Comparison of ENCODE assay signal across 16 cellular contexts in genomic region chr5:112628219-112628618, GRCh38.
DNase-seq lines count a peak whose midpoint lies in the region; ATAC-seq and FAIRE-seq lines count a peak whose summit lies in the region.
"Had no signal": no experiment of that assay in that cellular context is flagged by ENCODE, and none has a peak within 500 bp of the region (broad histone marks: within the 10 kb centered on the region; RNA-seq: fewer than 3 reads in every experiment).

No MANE protein-coding gene starts in this region.

- H3K4me1 ChIP-seq in stomach smooth muscle (ENCODE audit: control insufficient read depth, insufficient read depth, low read length) = peaks cover 2% of the 10 kb centered on the region

- no peaks in the 10 kb centered on the region for H3K36me3 Mint-ChIP-seq in activated CD8-positive, alpha-beta memory T cell treated with anti-CD3 and anti-CD28 coated beads, Interleukin-2, amount 10 ng/mL, durations not matched to agents 7 days and 5 days

- H3K9ac ChIP-seq in stomach smooth muscle (ENCODE audit: low read length in 2 of 2) = no peak overlapping the region

- no peaks in the 10 kb centered on the region for H3K9me3 ChIP-seq in stomach smooth muscle (ENCODE audit: control insufficient read depth in 2 of 2, low read length in 2 of 2)
- H3K9me3 ChIP-seq: gastrocnemius medialis had no signal

- no peak overlapping the region for H3K4me3 Mint-ChIP-seq in activated CD8-positive, alpha-beta memory T cell treated with anti-CD3 and anti-CD28 coated beads, Interleukin-2, amount 10 ng/mL, durations not matched to agents 7 days and 5 days

- no peaks in the 10 kb centered on the region for H3K36me3 ChIP-seq in stomach smooth muscle (ENCODE audit: control insufficient read depth in 2 of 2, insufficient read depth in 2 of 2, low read length in 2 of 2)
- H3K36me3 ChIP-seq: gastrocnemius medialis had no signal

- CTCF ChIA-PET in activated CD8-positive, alpha-beta memory T cell treated with anti-CD3 and anti-CD28 coated beads, Interleukin-2, amount 10 ng/mL, durations not matched to agents 7 days and 5 days (lab: Charles Lee) = no interaction called here

- peak overlapping the region; percentile 37 for H3K27ac ChIP-seq in stomach smooth muscle (ENCODE audit: low read length)
- H3K27ac ChIP-seq: gastrocnemius medialis, skin epidermis had no signal

- no peak for ATAC-seq in activated CD8-positive, alpha-beta memory T cell treated with anti-CD3 and anti-CD28 coated beads, Interleukin-2, amount 10 ng/mL, durations not matched to agents 7 days and 5 days
- ATAC-seq: gastrocnemius medialis had no signal

- no peaks in the 10 kb centered on the region for H3K4me1 Mint-ChIP-seq in activated CD8-positive, alpha-beta memory T cell treated with anti-CD3 and anti-CD28 coated beads, Interleukin-2, amount 10 ng/mL, durations not matched to agents 7 days and 5 days

- H3K4me3 ChIP-seq in stomach smooth muscle (ENCODE audit: low read length in 2 of 2) = peak overlapping the region in 1 of 2 donors; percentile 40
- H3K4me3 ChIP-seq: gastrocnemius medialis, skin epidermis had no signal

- no peak for FAIRE-seq in RCC 7860 (lab: Jason Lieb, UNC)
- FAIRE-seq: A204.1, endometrium, H54 had no signal

- peak; percentile 58 for DNase-seq in NCI-H2107 treated with DMSO at 0.1 percent for 48 hours (lab: John Stamatoyannopoulos, UW; ENCODE audit: unreplicated experiment)
- no peak for DNase-seq in NCI-H2107 (lab: John Stamatoyannopoulos, UW)
- peak; percentile 64 for DNase-seq in NCI-H69 (lab: John Stamatoyannopoulos, UW)
- DNase-seq in iPS-NIHi7 (ENCODE audit: extremely low spot score) = peak; percentile 36
- DNase-seq in putamen (ENCODE audit: low spot score) = no peak
- DNase-seq in RCC 7860 (ENCODE audit: low spot score) = no peak
- DNase-seq in activated CD8-positive, alpha-beta memory T cell treated with anti-CD3 and anti-CD28 coated beads, Interleukin-2, amount 10 ng/mL, durations not matched to agents 7 days and 5 days = no peak
- DNase-seq: activated gamma-delta T cell, gastrocnemius medialis, NCI-H82, SHP77 treated with DMSO at 0.1 percent for 48 hours had no signal

- no peak overlapping the region for H3K27ac Mint-ChIP-seq in activated CD8-positive, alpha-beta memory T cell treated with anti-CD3 and anti-CD28 coated beads, Interleukin-2, amount 10 ng/mL, durations not matched to agents 7 days and 5 days

- H3K27me3 ChIP-seq in stomach smooth muscle (ENCODE audit: control insufficient read depth in 1 of 2, insufficient read depth in 2 of 2, low read length in 2 of 2) = no peaks in the 10 kb centered on the region
- H3K27me3 ChIP-seq: gastrocnemius medialis had no signal

- no peaks in the 10 kb centered on the region for H3K9me3 Mint-ChIP-seq in activated CD8-positive, alpha-beta memory T cell treated with anti-CD3 and anti-CD28 coated beads, Interleukin-2, amount 10 ng/mL, durations not matched to agents 7 days and 5 days (ENCODE audit: low read depth)

- H3K27me3 Mint-ChIP-seq in activated CD8-positive, alpha-beta memory T cell treated with anti-CD3 and anti-CD28 coated beads, Interleukin-2, amount 10 ng/mL, durations not matched to agents 7 days and 5 days = peaks cover 45% of the 10 kb centered on the region

Comparison
In these comparisons a context has a peak if more than half of its experiments do, and no peak if none do; other contexts are left out.
1. DNase-seq: peak in NCI-H2107 treated with DMSO at 0.1 percent for 48 hours (single experiment), NCI-H69 (single experiment) and iPS-NIHi7 (single experiment); none in NCI-H2107 (single experiment), putamen (single experiment), RCC 7860 (single experiment) and activated CD8-positive, alpha-beta memory T cell treated with anti-CD3 and anti-CD28 coated beads, Interleukin-2, amount 10 ng/mL, durations not matched to agents 7 days and 5 days (single experiment).